ENCODE assay signal across 10 cellular contexts in genomic region chrX:154444755-154445246, GRCh38. TPM values are rescaled to one million over a fixed set of nuclear protein-coding genes. Genes with fewer than 3 reads are reported as not detected.
DNase-seq lines count a peak whose midpoint lies in the region; ATAC-seq, FAIRE-seq and TF ChIP-seq lines count a peak whose summit lies in the region.
"Had no signal": no experiment of that assay in that cellular context is flagged by ENCODE, and none has a peak within 500 bp of the region (broad histone marks: within the 10 kb centered on the region; RNA-seq: fewer than 3 reads in every experiment).

No MANE protein-coding gene starts in this region.

- no peaks in the 10 kb centered on the region for H4K20me1 ChIP-seq in K562 (replicated peaks; ENCODE audit: control insufficient read depth, insufficient read depth, low read length)

- peak overlapping the region; percentile 78 for H3K4me2 ChIP-seq in K562 (ENCODE audit: insufficient read depth, low read length)

- peak overlapping the region; percentile 86 for H3K27ac ChIP-seq in left ventricle myocardium inferior (replicated peaks)
- peak overlapping the region; percentile 80 for H3K27ac ChIP-seq in K562 (ENCODE audit: extremely low read depth, low read depth, low read length)
- peak overlapping the region; percentile 75 to 82 for H3K27ac ChIP-seq in lung (ENCODE audit: low read depth in 1 of 2, low read length in 1 of 2)
- H3K27ac ChIP-seq in uterus: peak overlapping the region; percentile 86 to 89

- no peak for ATAC-seq in Right ventricle myocardium superior (ENCODE audit: poor library complexity)
- peak; percentile 60 for ATAC-seq in K562
- ATAC-seq in lung (ENCODE audit: insufficient read depth, low FRiP score): no peak
- ATAC-seq in GM19455 (IDR thresholded peaks at IDR 0.05; ENCODE audit: unreplicated experiment): no peak
- ATAC-seq in HG02763 (IDR thresholded peaks at IDR 0.05; ENCODE audit: unreplicated experiment): no peak

- H3K9me3 ChIP-seq in left ventricle myocardium inferior (replicated peaks) (no peaks in the 10 kb centered on the region), K562 (replicated peaks; ENCODE audit: control insufficient read depth, insufficient read depth, low read depth, low read length) (no peaks in the 10 kb centered on the region), lung (ENCODE audit: control insufficient read depth in 2 of 2, insufficient read depth in 1 of 2, low read length in 1 of 2) (no peaks in the 10 kb centered on the region), uterus (no peaks in the 10 kb centered on the region)

- peaks cover 18% of the 10 kb centered on the region for H3K79me2 ChIP-seq in K562 (ENCODE audit: control insufficient read depth, insufficient read depth, low read length)

- no peak for TF ChIP-seq POLR2A in K562 (conservative IDR thresholded peaks at IDR 0.05)
- no peak for TF ChIP-seq POLR2A in uterus (IDR thresholded peaks at IDR 0.05)

- POLR2A ChIA-PET in K562 (lab: Yijun Ruan, JAX): interaction anchor here (0.7 to 1.7 kb wide), 5 partner anchors 12 to 47 kb away, joined by 3 to 10 read pairs (median 4); partner anchors contain the start of genes DNASE1L1, PLXNA3, RPL10 and SLC10A3

- DNase-seq in left ventricle myocardium inferior: no peak
- DNase-seq in Right ventricle myocardium superior: no peak
- DNase-seq in K562 (ENCODE audit: extremely low read depth in 1 of 4, low spot score in 3 of 4): peak in 1 of 4 experiments; percentile 29
- no peak for DNase-seq in lung (ENCODE audit: low spot score)
- DNase-seq in uterus: no peak
- no peak for DNase-seq in NCI-H82 (lab: John Stamatoyannopoulos, UW)
- DNase-seq: NCI-H1436 had no signal

- TF ChIP-seq CTCF in left ventricle myocardium inferior (IDR thresholded peaks at IDR 0.05; ENCODE audit: borderline replicate concordance): no peak
- no peak for TF ChIP-seq CTCF in K562 (IDR thresholded peaks at IDR 0.05 in 2 of 3, conservative IDR thresholded peaks at IDR 0.05 in 1 of 3; ENCODE audit: insufficient read depth in 2 of 3, low read depth in 1 of 3, low read length in 3 of 3)
- TF ChIP-seq CTCF in lung (IDR thresholded peaks at IDR 0.05; ENCODE audit: control extremely low read depth, extremely low read depth): no peak
- no peak for TF ChIP-seq CTCF in uterus (IDR thresholded peaks at IDR 0.05)

- H3K27me3 ChIP-seq in left ventricle myocardium inferior (ENCODE audit: low read depth) (no peaks in the 10 kb centered on the region), K562 (ENCODE audit: control insufficient read depth in 2 of 2, insufficient read depth in 2 of 2, low read length in 2 of 2) (no peaks in the 10 kb centered on the region), lung (ENCODE audit: control insufficient read depth, insufficient read depth) (no peaks in the 10 kb centered on the region), uterus (no peaks in the 10 kb centered on the region)

- intact Hi-C loops in left ventricle myocardium inferior (cut with micrococcal nuclease): no loop called here
- intact Hi-C loops in Right ventricle myocardium superior (cut with DNase I): no loop called here
- intact Hi-C loops in K562 (cut with micrococcal nuclease): no loop called here
- intact Hi-C loops in uterus (cut with DNase I; ENCODE audit: low total_unique reads): no loop called here

- FAIRE-seq in K562 (lab: Jason Lieb, UNC): no peak
- FAIRE-seq: G401.6 had no signal

- 27% methylated on average over 10 of the region's 13 CpGs for WGBS in K562 (ENCODE audit: insufficient coverage, low coverage, missing lambda C conversion rate)
- 70 to 77% methylated on average over 9 to 13 of the region's 13 CpGs for WGBS in lung, 2 donors

- 0 out of 2 replicates have a peak overlapping the region, but pooled peaks have one; percentile 77 for H2AFZ ChIP-seq in K562 (ENCODE audit: low read depth, low read length)

- H3K4me3 ChIP-seq in left ventricle myocardium inferior (peak overlapping the region; percentile 75), K562 (peak overlapping the region; percentile 76), lung (peak overlapping the region; percentile 61), uterus (peak overlapping the region; percentile 15 to 44)

- H3K9me1 ChIP-seq in K562 (ENCODE audit: control insufficient read depth, insufficient read depth, low read length): no peaks in the 10 kb centered on the region

- no TSS peak for BruUV-seq in K562 (replicated peaks; lab: Mats Ljungman, UMichigan)

- peaks cover 22% of the 10 kb centered on the region for H3K4me1 ChIP-seq in left ventricle myocardium inferior
- peaks cover 9 to 36% of the 10 kb centered on the region in 2 experiments; a peak in 4 of 5 replicates for H3K4me1 ChIP-seq in K562 (replicated peaks in 1 of 2; ENCODE audit: control insufficient read depth in 2 of 2, insufficient read depth in 2 of 2, low read length in 2 of 2)
- H3K4me1 ChIP-seq in lung (ENCODE audit: control insufficient read depth in 2 of 2, insufficient read depth in 2 of 2, low read length in 2 of 2): peaks cover 0 to 8% of the 10 kb centered on the region in 2 donors
- H3K4me1 ChIP-seq in uterus: no peaks in the 10 kb centered on the region

- H3K36me3 ChIP-seq in left ventricle myocardium inferior (peaks cover 47% of the 10 kb centered on the region), K562 (ENCODE audit: control insufficient read depth, insufficient read depth, low read length) (peaks cover 65% of the 10 kb centered on the region; the same call in 2 of the 3 replicates), lung (ENCODE audit: control insufficient read depth in 2 of 2, insufficient read depth in 2 of 2, low read length in 2 of 2) (peaks cover 0 to 23% of the 10 kb centered on the region in 2 donors), uterus (no peaks in the 10 kb centered on the region)

- CTCF ChIA-PET in K562 (lab: Yijun Ruan, JAX; ENCODE audit: low intra/inter-chr PET ratio): no interaction called here

- TF ChIP-seq RAD21 in K562 (CRISPR knock-in tag; conservative IDR thresholded peaks at IDR 0.05 in 1 of 2, IDR thresholded peaks at IDR 0.05 in 1 of 2): no peak

- in situ Hi-C loops in K562 (cut with MboI): no loop called here

- H3K9ac ChIP-seq in K562 (ENCODE audit: insufficient read depth in 1 of 2, low read depth in 2 of 2, low read length in 2 of 2): peak overlapping the region; percentile 89 to 97

- TF ChIP-seq EP300 in K562 (IDR thresholded peaks at IDR 0.05; ENCODE audit: low read length): no peak

RNA-seq across cellular contexts. Expression of gene FAM50A, which starts 0.9 kb away (rescaled TPM):
- 41.1 TPM for total RNA-seq in left ventricle myocardium inferior
- total RNA-seq in Right ventricle myocardium superior: 45.6 TPM
- total RNA-seq in K562 (2011; cell fraction: chromatin; rRNA removed; ENCODE audit: low replicate concordance): 162 and 289 TPM in 2 replicates
- total RNA-seq in K562 (2011; cell fraction: nucleolus; rRNA removed): 167 and 169 TPM in 2 replicates
- 104 and 137 TPM in 2 replicates for total RNA-seq in K562 (2011; cell fraction: nucleoplasm; rRNA removed)
- total RNA-seq in K562 (2014; rRNA removed): 73.7 and 74.9 TPM in 2 replicates
- 41.6 and 52.9 TPM in 2 replicates for total RNA-seq in K562 (2014; rRNA removed; fragmentation: Illumina TruSeq; extraction: Trizol)
- 65.7 and 67.3 TPM in 2 replicates for total RNA-seq in K562 (2015; rRNA removed; fragmentation: Illumina TruSeq; extraction: Trizol)
- 56.6 and 65.2 TPM in 2 replicates for total RNA-seq in K562 (2021)
- polyA plus RNA-seq in K562 (2011; rRNA removed): 73.7 and 76.9 TPM in 2 replicates
- polyA plus RNA-seq in K562 (2011; cell fraction: cytosol; rRNA removed): 52.3 and 53.9 TPM in 2 replicates
- polyA plus RNA-seq in K562 (2011; cell fraction: nucleus; rRNA removed): 286 and 308 TPM in 2 replicates
- 104 and 163 TPM in 2 replicates for polyA plus RNA-seq in K562 (2012)
- 73.3 and 77.1 TPM in 2 replicates for polyA plus RNA-seq in K562 (2014; fragmentation: Illumina TruSeq; extraction: Trizol)
- polyA plus RNA-seq in K562 (2014; fragmentation: Nextera tagmentation; extraction: Ambion mirVana): 1 to 10 TPM; 4.4 to 5.5 TPM
- polyA plus RNA-seq in K562 (2014; rRNA removed): 105 and 114 TPM in 2 replicates
- 62.0 and 76.8 TPM in 2 replicates for polyA minus RNA-seq in K562 (2011; rRNA and poly(A)+ RNA removed)
- 30.5 and 38.8 TPM in 2 replicates for polyA minus RNA-seq in K562 (2011; cell fraction: cytosol; rRNA and poly(A)+ RNA removed)
- 61.1 and 94.3 TPM in 2 replicates for polyA minus RNA-seq in K562 (2011; cell fraction: nucleus; rRNA and poly(A)+ RNA removed)
- total RNA-seq in lung: 10 to 100 TPM; 23.4 to 74.4 TPM
- 100 to 1,000 TPM; 106 to 202 TPM for polyA plus RNA-seq in lung
- 10 to 100 TPM; 16.4 to 48.8 (median 28.3) TPM for total RNA-seq in uterus

RNA-seq across cellular contexts. Expression of gene GDI1, which starts 7.8 kb away (rescaled TPM):
- total RNA-seq in left ventricle myocardium inferior: 79.3 TPM
- 70.3 TPM for total RNA-seq in Right ventricle myocardium superior
- total RNA-seq in K562 (2011; cell fraction: chromatin; rRNA removed; ENCODE audit: low replicate concordance): 170 and 364 TPM in 2 replicates
- total RNA-seq in K562 (2011; cell fraction: nucleolus; rRNA removed): 263 and 264 TPM in 2 replicates
- 180 and 225 TPM in 2 replicates for total RNA-seq in K562 (2011; cell fraction: nucleoplasm; rRNA removed)
- total RNA-seq in K562 (2014; rRNA removed): 37.5 and 76.5 TPM in 2 replicates
- total RNA-seq in K562 (2014; rRNA removed; fragmentation: Illumina TruSeq; extraction: Trizol): 18.9 and 23.9 TPM in 2 replicates
- total RNA-seq in K562 (2015; rRNA removed; fragmentation: Illumina TruSeq; extraction: Trizol): 27.4 and 30.4 TPM in 2 replicates
- total RNA-seq in K562 (2021): 54.6 and 61.1 TPM in 2 replicates
- polyA plus RNA-seq in K562 (2011; rRNA removed): 76.8 and 134 TPM in 2 replicates
- polyA plus RNA-seq in K562 (2011; cell fraction: cytosol; rRNA removed): 94.0 and 108 TPM in 2 replicates
- polyA plus RNA-seq in K562 (2011; cell fraction: nucleus; rRNA removed): 629 and 686 TPM in 2 replicates
- 75.0 and 118 TPM in 2 replicates for polyA plus RNA-seq in K562 (2012)
- polyA plus RNA-seq in K562 (2014; fragmentation: Illumina TruSeq; extraction: Trizol): 73.2 and 82.6 TPM in 2 replicates
- 1 to 10 TPM in 1 of 2 experiments, under 1 TPM in 1; 0.97 to 2.2 TPM for polyA plus RNA-seq in K562 (2014; fragmentation: Nextera tagmentation; extraction: Ambion mirVana)
- polyA plus RNA-seq in K562 (2014; rRNA removed): 78.1 and 86.1 TPM in 2 replicates
- 35.8 and 44.0 TPM in 2 replicates for polyA minus RNA-seq in K562 (2011; rRNA and poly(A)+ RNA removed)
- 28.5 and 29.3 TPM in 2 replicates for polyA minus RNA-seq in K562 (2011; cell fraction: cytosol; rRNA and poly(A)+ RNA removed)
- polyA minus RNA-seq in K562 (2011; cell fraction: nucleus; rRNA and poly(A)+ RNA removed): 86.3 and 105 TPM in 2 replicates
- total RNA-seq in lung: 100 to 1,000 TPM in 1 of 2 donors, 10 to 100 TPM in 1; 64.0 to 116 TPM
- polyA plus RNA-seq in lung: 100 to 1,000 TPM; 116 to 130 TPM
- total RNA-seq in uterus: 100 to 1,000 TPM in 3 of 4 donors, 10 to 100 TPM in 1; 100.0 to 175 (median 135) TPM

RNA-seq across cellular contexts. Expression of gene PLXNA3, which starts 13.3 kb away (rescaled TPM):
- total RNA-seq in left ventricle myocardium inferior (16.6 TPM), Right ventricle myocardium superior (15.0 TPM), K562 (2014; rRNA removed) (3.5 and 3.8 TPM in 2 replicates), K562 (2014; rRNA removed; fragmentation: Illumina TruSeq; extraction: Trizol) (4.5 and 6.8 TPM in 2 replicates), K562 (2015; rRNA removed; fragmentation: Illumina TruSeq; extraction: Trizol) (7.5 and 9.5 TPM in 2 replicates), K562 (2021) (26.5 and 47.8 TPM in 2 replicates), lung (10 to 100 TPM; 17.3 to 61.1 TPM), uterus (100 to 1,000 TPM in 1 of 4 donors, 10 to 100 TPM in 1, 1 to 10 TPM in 2; 2.1 to 102 (median 8.6) TPM)
- total RNA-seq in K562 (2011; cell fraction: chromatin; rRNA removed; ENCODE audit: low replicate concordance): 204 and 524 TPM in 2 replicates
- 231 and 238 TPM in 2 replicates for total RNA-seq in K562 (2011; cell fraction: nucleolus; rRNA removed)
- total RNA-seq in K562 (2011; cell fraction: nucleoplasm; rRNA removed): 144 and 167 TPM in 2 replicates
- polyA plus RNA-seq in K562 (2011; rRNA removed) (13.3 and 30.4 TPM in 2 replicates), K562 (2014; fragmentation: Illumina TruSeq; extraction: Trizol) (21.9 and 27.5 TPM in 2 replicates), K562 (2014; fragmentation: Nextera tagmentation; extraction: Ambion mirVana) (under 1 TPM; 0.32 to 0.42 TPM), K562 (2014; rRNA removed) (20.1 and 21.5 TPM in 2 replicates), lung (10 to 100 TPM; 10.2 to 16.1 TPM)
- 10.9 and 15.0 TPM in 2 replicates for polyA plus RNA-seq in K562 (2011; cell fraction: cytosol; rRNA removed)
- polyA plus RNA-seq in K562 (2011; cell fraction: nucleus; rRNA removed): 240 and 366 TPM in 2 replicates
- polyA plus RNA-seq in K562 (2012): 46.6 and 47.8 TPM in 2 replicates
- polyA minus RNA-seq in K562 (2011; rRNA and poly(A)+ RNA removed): 5.9 and 10.7 TPM in 2 replicates
- polyA minus RNA-seq in K562 (2011; cell fraction: cytosol; rRNA and poly(A)+ RNA removed): 6.4 and 13.7 TPM in 2 replicates
- 53.6 and 60.0 TPM in 2 replicates for polyA minus RNA-seq in K562 (2011; cell fraction: nucleus; rRNA and poly(A)+ RNA removed)

RNA-seq across cellular contexts. Expression of gene ATP6AP1, which starts 16.3 kb away (rescaled TPM):
- total RNA-seq in left ventricle myocardium inferior (84.1 TPM), Right ventricle myocardium superior (74.8 TPM), K562 (2014; rRNA removed) (52.9 and 56.2 TPM in 2 replicates), K562 (2014; rRNA removed; fragmentation: Illumina TruSeq; extraction: Trizol) (26.5 and 30.1 TPM in 2 replicates), K562 (2015; rRNA removed; fragmentation: Illumina TruSeq; extraction: Trizol) (47.3 and 50.0 TPM in 2 replicates), K562 (2021) (75.6 and 81.4 TPM in 2 replicates), lung (100 to 1,000 TPM in 1 of 2 donors, 10 to 100 TPM in 1; 73.7 to 142 TPM), uterus (10 to 100 TPM in 3 of 4 donors, 1 to 10 TPM in 1; 5.1 to 71.3 (median 42.1) TPM)
- total RNA-seq in K562 (2011; cell fraction: chromatin; rRNA removed; ENCODE audit: low replicate concordance): 70.8 and 156 TPM in 2 replicates
- 194 and 228 TPM in 2 replicates for total RNA-seq in K562 (2011; cell fraction: nucleolus; rRNA removed)
- total RNA-seq in K562 (2011; cell fraction: nucleoplasm; rRNA removed): 158 and 184 TPM in 2 replicates
- polyA plus RNA-seq in K562 (2011; rRNA removed) (60.7 and 93.2 TPM in 2 replicates), K562 (2014; fragmentation: Illumina TruSeq; extraction: Trizol) (90.5 and 100 TPM in 2 replicates), K562 (2014; fragmentation: Nextera tagmentation; extraction: Ambion mirVana) (10 to 100 TPM in 1 of 2 experiments, 1 to 10 TPM in 1; 8.3 to 12.3 TPM), K562 (2014; rRNA removed) (67.1 and 72.0 TPM in 2 replicates), lung (100 to 1,000 TPM in 1 of 2 donors, 10 to 100 TPM in 1; 84.1 to 220 TPM)
- 177 and 195 TPM in 2 replicates for polyA plus RNA-seq in K562 (2011; cell fraction: cytosol; rRNA removed)
- polyA plus RNA-seq in K562 (2011; cell fraction: nucleus; rRNA removed): 93.6 and 94.2 TPM in 2 replicates
- 82.8 and 171 TPM in 2 replicates for polyA plus RNA-seq in K562 (2012)
- polyA minus RNA-seq in K562 (2011; rRNA and poly(A)+ RNA removed): 48.9 and 56.6 TPM in 2 replicates
- 78.1 and 123 TPM in 2 replicates for polyA minus RNA-seq in K562 (2011; cell fraction: cytosol; rRNA and poly(A)+ RNA removed)
- polyA minus RNA-seq in K562 (2011; cell fraction: nucleus; rRNA and poly(A)+ RNA removed): 13.7 and 29.0 TPM in 2 replicates

RNA-seq across cellular contexts. Expression of gene TAFAZZIN, which starts 33.5 kb away (rescaled TPM):
- total RNA-seq in left ventricle myocardium inferior (39.8 TPM), Right ventricle myocardium superior (36.1 TPM), K562 (2014; rRNA removed) (20.2 and 33.7 TPM in 2 replicates), K562 (2014; rRNA removed; fragmentation: Illumina TruSeq; extraction: Trizol) (10.7 and 11.3 TPM in 2 replicates), K562 (2015; rRNA removed; fragmentation: Illumina TruSeq; extraction: Trizol) (15.6 and 17.1 TPM in 2 replicates), K562 (2021) (29.6 and 32.2 TPM in 2 replicates), lung (10 to 100 TPM; 28.4 to 48.9 TPM), uterus (10 to 100 TPM; 15.3 to 62.3 (median 20.5) TPM)
- total RNA-seq in K562 (2011; cell fraction: chromatin; rRNA removed; ENCODE audit: low replicate concordance): 68.1 and 155 TPM in 2 replicates
- total RNA-seq in K562 (2011; cell fraction: nucleolus; rRNA removed): 126 and 130 TPM in 2 replicates
- 84.5 and 90.6 TPM in 2 replicates for total RNA-seq in K562 (2011; cell fraction: nucleoplasm; rRNA removed)
- polyA plus RNA-seq in K562 (2011; rRNA removed) (24.0 and 39.6 TPM in 2 replicates), K562 (2014; fragmentation: Illumina TruSeq; extraction: Trizol) (20.2 and 25.0 TPM in 2 replicates), K562 (2014; fragmentation: Nextera tagmentation; extraction: Ambion mirVana) (under 1 TPM; 0.49 to 0.64 TPM), K562 (2014; rRNA removed) (33.6 and 40.7 TPM in 2 replicates), lung (10 to 100 TPM; 39.7 to 61.2 TPM)
- polyA plus RNA-seq in K562 (2011; cell fraction: cytosol; rRNA removed): 24.2 and 26.2 TPM in 2 replicates
- 415 and 432 TPM in 2 replicates for polyA plus RNA-seq in K562 (2011; cell fraction: nucleus; rRNA removed)
- 21.3 and 52.8 TPM in 2 replicates for polyA plus RNA-seq in K562 (2012)
- polyA minus RNA-seq in K562 (2011; rRNA and poly(A)+ RNA removed): 7.7 and 17.0 TPM in 2 replicates
- 8.3 and 13.7 TPM in 2 replicates for polyA minus RNA-seq in K562 (2011; cell fraction: cytosol; rRNA and poly(A)+ RNA removed)
- 45.6 and 52.2 TPM in 2 replicates for polyA minus RNA-seq in K562 (2011; cell fraction: nucleus; rRNA and poly(A)+ RNA removed)
